ENCODE assay signal across 39 cellular contexts in the genomic region with DNA sequence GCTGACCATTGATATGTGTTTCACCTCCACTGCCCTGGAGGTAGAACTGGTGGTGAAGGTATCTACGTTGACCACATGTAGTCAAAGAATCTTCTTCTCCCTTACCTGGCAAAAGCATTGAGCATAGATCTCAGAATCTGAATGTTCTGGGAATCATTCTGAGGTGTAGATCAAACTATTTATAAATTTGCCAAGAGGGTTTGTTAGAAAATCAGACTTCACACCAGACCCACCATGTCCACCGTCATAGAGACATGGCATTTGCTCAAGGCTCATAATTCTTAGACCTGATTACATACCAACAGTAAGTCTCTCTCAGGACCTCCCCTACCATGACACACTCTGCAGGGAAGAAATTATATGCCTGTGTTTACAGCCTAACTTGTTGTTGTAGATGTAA. TPM values are rescaled to one million over a fixed set of nuclear protein-coding genes. Genes with fewer than 3 reads are reported as not detected.
"Had no signal": no experiment of that assay in that cellular context is flagged by ENCODE, and none has a peak within 500 bp of the region (broad histone marks: within the 10 kb centered on the region; RNA-seq: fewer than 3 reads in every experiment).

Gene OR8B2, minus strand, starts transcription at position 101 of the 400 bp plus-strand sequence. CDS start 1,156 bp downstream, outside the sequence.

- H3K27me3 ChIP-seq: MG63 had no signal

- H3K4me3 ChIP-seq: MG63 had no signal

- DNase-seq: Karpas-422, Kasumi-1, MG63, MM.1S, MV-4-11, NCI-H1048, NCI-H1092, NCI-H1092 treated with DMSO at 0.1 percent for 48 hours, NCI-H1105, NCI-H1105 treated with DMSO at 0.1 percent for 48 hours, NCI-H1417, NCI-H1417 treated with DMSO at 0.1 percent for 48 hours, NCI-H1436, NCI-H1436 treated with DMSO at 0.1 percent for 48 hours, NCI-H146, NCI-H1694, NCI-H1694 treated with DMSO at 0.1 percent for 48 hours, NCI-H187, NCI-H187 treated with DMSO at 0.1 percent for 48 hours, NCI-H1930, NCI-H2029, NCI-H2029 treated with DMSO at 0.1 percent for 48 hours, NCI-H2081, NCI-H2081 treated with DMSO at 0.1 percent for 48 hours, NCI-H2107, NCI-H2171, NCI-H2171 treated with DMSO at 0.1 percent for 48 hours, NCI-H2227 treated with DMSO at 0.1 percent for 48 hours, NCI-H226, NCI-H345, NCI-H446, NCI-H446 treated with DMSO at 0.1 percent for 48 hours, NCI-H510A, NCI-H510A treated with DMSO at 0.1 percent for 48 hours had no signal

- H3K4me2 ChIP-seq: KMS-11 had no signal

- H3K36me3 ChIP-seq: MG63 had no signal

- H3K27ac ChIP-seq: KMS-11 had no signal

- H3K9ac ChIP-seq: KMS-11 had no signal

- H3K9me3 ChIP-seq: MG63 had no signal

RNA-seq across cellular contexts. Expression of gene OR8B2, which starts in this region (rescaled TPM):
- total RNA-seq: LHCN-M2, M059J, MCF 10A, NCI-H460 had no signal
